ENCODE assay signal across 24 cellular contexts in genomic region chr7:15914611-15915010, GRCh38.
DNase-seq lines count a peak whose midpoint lies in the region; ATAC-seq, FAIRE-seq and TF ChIP-seq lines count a peak whose summit lies in the region.
"Had no signal": no experiment of that assay in that cellular context is flagged by ENCODE, and none has a peak within 500 bp of the region (broad histone marks: within the 10 kb centered on the region; RNA-seq: fewer than 3 reads in every experiment).

No MANE protein-coding gene starts in this region.

- H3K9ac ChIP-seq in mesenchymal stem cell (ENCODE audit: low read length), result no peak overlapping the region
- H3K9ac ChIP-seq: BLaER1 had no signal

- H3K23ac ChIP-seq in mesenchymal stem cell (ENCODE audit: low read length in 2 of 2), result no peak overlapping the region

- H4K91ac ChIP-seq in mesenchymal stem cell (ENCODE audit: low read length), result no peak overlapping the region

- H2AK5ac ChIP-seq in mesenchymal stem cell (ENCODE audit: low read length, severe bottlenecking), result no peak overlapping the region

- H2AFZ ChIP-seq in mesenchymal stem cell (ENCODE audit: low read depth, low read length), result no peak overlapping the region

- H3K79me1 ChIP-seq in mesenchymal stem cell (replicated peaks; ENCODE audit: low read length, poor library complexity, severe bottlenecking), result no peaks in the 10 kb centered on the region

- no peak overlapping the region for H3K18ac ChIP-seq in mesenchymal stem cell (ENCODE audit: low read depth in 1 of 2, low read length in 2 of 2)

- H3K27ac ChIP-seq in mesenchymal stem cell (ENCODE audit: low read length, poor library complexity, severe bottlenecking) (no peak overlapping the region), right atrium auricular region (no peak overlapping the region)
- H3K27ac ChIP-seq: BLaER1 had no signal

- H3K14ac ChIP-seq in mesenchymal stem cell (ENCODE audit: low read length in 2 of 2), result no peak overlapping the region

- no peak overlapping the region for H2BK15ac ChIP-seq in mesenchymal stem cell (ENCODE audit: low read depth, poor library complexity, severe bottlenecking)

- H3K36me3 ChIP-seq in mesenchymal stem cell (ENCODE audit: control insufficient read depth in 1 of 2, insufficient read depth in 2 of 2, low read depth in 1 of 2, low read length in 2 of 2) (no peaks in the 10 kb centered on the region), right atrium auricular region (no peaks in the 10 kb centered on the region)
- H3K36me3 ChIP-seq: BE2C, BLaER1 had no signal

- FAIRE-seq in HTR-8/SVneo (lab: Jason Lieb, UNC), result no peak
- FAIRE-seq: A204.1, G401.6, GM12891, GM19239 had no signal

- no peak overlapping the region for H2BK5ac ChIP-seq in mesenchymal stem cell (ENCODE audit: low read depth, low read length, poor library complexity, severe bottlenecking)

- H2BK12ac ChIP-seq in mesenchymal stem cell (ENCODE audit: low read length in 2 of 2), result no peak overlapping the region

- no peak overlapping the region for H3K4me2 ChIP-seq in mesenchymal stem cell (ENCODE audit: low read length, poor library complexity, severe bottlenecking)
- H3K4me2 ChIP-seq: BLaER1 had no signal

- H3K27me3 ChIP-seq in mesenchymal stem cell (ENCODE audit: control insufficient read depth in 1 of 2, insufficient read depth in 1 of 2, low read length in 2 of 2) (no peaks in the 10 kb centered on the region), right atrium auricular region (no peaks in the 10 kb centered on the region)
- H3K27me3 ChIP-seq: BE2C, BLaER1 had no signal

- H3K4me3 ChIP-seq in mesenchymal stem cell (ENCODE audit: insufficient read depth in 1 of 2, low read depth in 1 of 2, low read length in 2 of 2) (no peak overlapping the region), right atrium auricular region (no peak overlapping the region)
- H3K4me3 ChIP-seq: BLaER1 had no signal

- H3K4me1 ChIP-seq in mesenchymal stem cell (ENCODE audit: control insufficient read depth, insufficient read depth, low read depth, low read length), result no peaks in the 10 kb centered on the region
- H3K4me1 ChIP-seq in right atrium auricular region, result no peaks in the 10 kb centered on the region
- H3K4me1 ChIP-seq: BE2C had no signal

- H3K9me3 ChIP-seq in mesenchymal stem cell (ENCODE audit: control insufficient read depth, low read length) (no peaks in the 10 kb centered on the region), right atrium auricular region (no peaks in the 10 kb centered on the region)
- H3K9me3 ChIP-seq: BE2C, BLaER1 had no signal

- TF ChIP-seq CTCF in right atrium auricular region (IDR thresholded peaks at IDR 0.05), result no peak

- no peak overlapping the region for H2BK120ac ChIP-seq in mesenchymal stem cell (ENCODE audit: low read depth, low read length)

- ATAC-seq in GM19452 (IDR thresholded peaks at IDR 0.05; ENCODE audit: unreplicated experiment), result no peak

- no peak overlapping the region for H3K4ac ChIP-seq in mesenchymal stem cell (ENCODE audit: low read depth in 1 of 2, low read length in 2 of 2)

- WGBS in mesenchymal stem cell, result 4% methylated on average over 1 of the region's 2 CpGs

- no peak overlapping the region for H4K8ac ChIP-seq in mesenchymal stem cell (ENCODE audit: low read length)

- peak; percentile 45 for DNase-seq in ELR (ENCODE audit: low read depth)
- DNase-seq in dermis blood vessel endothelial cell, result peak; percentile 32
- DNase-seq in mesenchymal stem cell, result peak; percentile 82
- DNase-seq in DMS153 (lab: John Stamatoyannopoulos, UW), result no peak
- no peak for DNase-seq in HTR-8/SVneo (ENCODE audit: insufficient read length, low spot score)
- no peak for DNase-seq in right atrium auricular region (ENCODE audit: low spot score)
- DNase-seq: 8988T; ACHN; BE2C; C1 segment of cervical spinal cord; CD4-positive, alpha-beta memory T cell; CD4-positive, CD25-positive, alpha-beta regulatory T cell; CD8-positive, alpha-beta memory T cell; COR-L47; DMS 273 treated with DMSO at 0.1 percent for 48 hours; DMS79 treated with DMSO at 0.1 percent for 48 hours; EL; GF-D8 had no signal

Comparison
In these comparisons a context has a peak if more than half of its experiments do, and no peak if none do; other contexts are left out.
1. DNase-seq: peak in ELR (single experiment), dermis blood vessel endothelial cell (single experiment) and mesenchymal stem cell (single experiment); none in DMS153 (single experiment), HTR-8/SVneo (single experiment) and right atrium auricular region (single experiment).